10 cellular contexts compared by ENCODE assay signal in the genomic region with DNA sequence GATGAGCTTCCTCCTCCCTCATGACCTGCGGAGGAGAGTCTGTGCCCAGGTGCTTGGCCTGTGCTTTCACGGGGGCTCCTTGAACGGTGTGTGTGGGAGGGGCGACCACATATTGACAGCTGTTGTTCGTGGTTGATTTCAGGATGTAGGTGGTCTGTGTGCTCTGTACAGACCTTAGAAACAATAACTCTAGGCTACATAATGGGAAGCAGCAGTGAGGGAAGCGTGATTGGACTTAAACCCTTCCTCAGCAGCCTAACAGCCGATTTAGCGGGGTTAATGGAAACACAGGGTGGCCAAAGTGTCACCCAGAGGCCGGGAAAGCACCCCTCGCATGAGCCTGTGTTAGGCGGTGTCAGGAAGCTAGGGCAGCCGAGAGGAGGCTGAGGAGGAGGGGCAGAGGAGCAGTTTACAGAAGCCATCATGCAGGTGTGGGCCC. TPM values are rescaled to one million over a fixed set of nuclear protein-coding genes. Genes with fewer than 3 reads are reported as not detected.
A peak's percentile ranks its signal among the peaks of the same experiment; 100 is the strongest.
DNase-seq lines count a peak whose midpoint lies in the region; ATAC-seq and TF ChIP-seq lines count a peak whose summit lies in the region.
"Had no signal": no experiment of that assay in that cellular context is flagged by ENCODE, and none has a peak within 500 bp of the region (broad histone marks: within the 10 kb centered on the region; RNA-seq: fewer than 3 reads in every experiment).

No MANE protein-coding gene starts in this region.

- peak; percentile 94 for ATAC-seq in stimulated activated naive CD8-positive, alpha-beta T cell treated with anti-CD3 and anti-CD28 coated beads, Interleukin-15, amount 100 ng/mL, for 72 hours
- no peak for ATAC-seq in GM18519 (IDR thresholded peaks at IDR 0.05; ENCODE audit: low FRiP score, unreplicated experiment)
- ATAC-seq: body of pancreas had no signal

- H3K36me3 Mint-ChIP-seq in activated naive CD8-positive, alpha-beta T cell treated with anti-CD3 and anti-CD28 coated beads for 36 hours, result peaks cover 2% of the 10 kb centered on the region

- DNase-seq in activated naive CD4-positive, alpha-beta T cell treated with Interleukin-2 at 50 U/mL for 16 hours, result peak; percentile 20
- no peak for DNase-seq in activated naive CD4-positive, alpha-beta T cell (lab: John Stamatoyannopoulos, UW)
- DNase-seq in Kasumi-1 (lab: John Stamatoyannopoulos, UW) (peak; percentile 37 to 50), transverse colon (no peak), Ammon's horn (ENCODE audit: low spot score) (no peak)
- DNase-seq in activated naive CD8-positive, alpha-beta T cell treated with anti-CD3 and anti-CD28 coated beads for 36 hours, result peak; percentile 52
- peak; percentile 32 to 49 for DNase-seq in stimulated activated naive CD8-positive, alpha-beta T cell treated with anti-CD3 and anti-CD28 coated beads, Interleukin-15, amount 100 ng/mL, for 72 hours
- DNase-seq: body of pancreas, ovary had no signal

- TF ChIP-seq POLR2A in transverse colon (IDR thresholded peaks at IDR 0.05), result no peak

- peak overlapping the region; percentile 3 for H3K4me3 Mint-ChIP-seq in activated naive CD8-positive, alpha-beta T cell treated with anti-CD3 and anti-CD28 coated beads for 36 hours
- H3K4me3 Mint-ChIP-seq in stimulated activated naive CD8-positive, alpha-beta T cell treated with anti-CD3 and anti-CD28 coated beads, Interleukin-15, amount 100 ng/mL, for 72 hours, result peak overlapping the region; percentile 42 to 80

- in situ Hi-C loops in transverse colon (cut with MboI; ENCODE audit: low pct_ligation_motif_present in 1 of 4, low pct_unique_long_range_greater_than_20kb in 1 of 4, low sequenced_read_pairs in 3 of 4), result loop anchor here in 2 of 4 donors (25.0 kb wide), 2 partner anchors 311 to 936 kb away; a partner anchor contains a TSS

- H3K27me3 ChIP-seq in transverse colon, result no peaks in the 10 kb centered on the region
- H3K27me3 ChIP-seq: body of pancreas, ovary had no signal

- no peak overlapping the region for H3K27ac ChIP-seq in transverse colon
- H3K27ac ChIP-seq: body of pancreas, ovary had no signal

- H3K27ac Mint-ChIP-seq in activated naive CD8-positive, alpha-beta T cell treated with anti-CD3 and anti-CD28 coated beads for 36 hours, result peak overlapping the region; percentile 32
- peak overlapping the region; percentile 23 to 38 for H3K27ac Mint-ChIP-seq in stimulated activated naive CD8-positive, alpha-beta T cell treated with anti-CD3 and anti-CD28 coated beads, Interleukin-15, amount 100 ng/mL, for 72 hours

- no peak overlapping the region for H3K4me3 ChIP-seq in transverse colon
- H3K4me3 ChIP-seq: body of pancreas, ovary had no signal

- no peaks in the 10 kb centered on the region for H3K4me1 ChIP-seq in transverse colon
- H3K4me1 ChIP-seq: body of pancreas had no signal

- peaks cover 19% of the 10 kb centered on the region for H3K4me1 Mint-ChIP-seq in activated naive CD8-positive, alpha-beta T cell treated with anti-CD3 and anti-CD28 coated beads for 36 hours
- H3K4me1 Mint-ChIP-seq in stimulated activated naive CD8-positive, alpha-beta T cell treated with anti-CD3 and anti-CD28 coated beads, Interleukin-15, amount 100 ng/mL, for 72 hours, result peaks cover 45% of the 10 kb centered on the region

- TF ChIP-seq CTCF in transverse colon (IDR thresholded peaks at IDR 0.05), result no peak

- no peaks in the 10 kb centered on the region for H3K36me3 ChIP-seq in transverse colon
- H3K36me3 ChIP-seq: ovary had no signal

- H3K9me3 Mint-ChIP-seq in activated naive CD8-positive, alpha-beta T cell treated with anti-CD3 and anti-CD28 coated beads for 36 hours, result no peaks in the 10 kb centered on the region
- H3K9me3 Mint-ChIP-seq in stimulated activated naive CD8-positive, alpha-beta T cell treated with anti-CD3 and anti-CD28 coated beads, Interleukin-15, amount 100 ng/mL, for 72 hours, result no peaks in the 10 kb centered on the region

- intact Hi-C loops in transverse colon (cut with DNase I; ENCODE audit: low total_unique reads), result no loop called here

- no peaks in the 10 kb centered on the region for H3K9me3 ChIP-seq in transverse colon
- H3K9me3 ChIP-seq: body of pancreas, ovary had no signal

- H3K27me3 Mint-ChIP-seq in activated naive CD8-positive, alpha-beta T cell treated with anti-CD3 and anti-CD28 coated beads for 36 hours, result no peaks in the 10 kb centered on the region
- no peaks in the 10 kb centered on the region for H3K27me3 Mint-ChIP-seq in stimulated activated naive CD8-positive, alpha-beta T cell treated with anti-CD3 and anti-CD28 coated beads, Interleukin-15, amount 100 ng/mL, for 72 hours

- WGBS in transverse colon (ENCODE audit: low coverage in 1 of 2), 2 donors, result 60 to 70% methylated on average over 1 to 12 of the region's 12 CpGs

- no peak for TF ChIP-seq EP300 in transverse colon (IDR thresholded peaks at IDR 0.05; ENCODE audit: low read depth)

RNA-seq across cellular contexts. Expression of a gene that starts 56.0 kb away (rescaled TPM):
- 10 to 100 TPM; 23.3 to 25.4 TPM for total RNA-seq in activated naive CD8-positive, alpha-beta T cell treated with anti-CD3 and anti-CD28 coated beads for 36 hours
- total RNA-seq in transverse colon, result 10 to 100 TPM; 16.8 to 59.1 (median 23.9) TPM

Comparison
In these comparisons a context has a peak if more than half of its experiments do, and no peak if none do; other contexts are left out.
1. DNase-seq: peak in activated naive CD4-positive, alpha-beta T cell treated with Interleukin-2 at 50 U/mL for 16 hours (single experiment), Kasumi-1 (2 of 2), activated naive CD8-positive, alpha-beta T cell treated with anti-CD3 and anti-CD28 coated beads for 36 hours (single experiment) and stimulated activated naive CD8-positive, alpha-beta T cell treated with anti-CD3 and anti-CD28 coated beads, Interleukin-15, amount 100 ng/mL, for 72 hours (2 of 2); none in activated naive CD4-positive, alpha-beta T cell (0 of 4), transverse colon (single experiment) and Ammon's horn (single experiment).